In genomic region chr11:118264568-118265470, GRCh38 we compare ENCODE assay signal across 8 cellular contexts. TPM values are rescaled to one million over a fixed set of nuclear protein-coding genes. Genes with fewer than 3 reads are reported as not detected.
A peak's percentile ranks its signal among the peaks of the same experiment; 100 is the strongest.
DNase-seq lines count a peak whose midpoint lies in the region; TF ChIP-seq lines count a peak whose summit lies in the region.

No MANE protein-coding gene starts in this region.

- CTCF ChIA-PET in activated CD4-positive, alpha-beta T cell treated with anti-CD3 and anti-CD28 coated beads, Interleukin-2, amount 10 ng/mL, durations not matched to agents 7 days and 5 days (lab: Charles Lee), result interaction anchor here (0.5 to 1.9 kb wide), 8 partner anchors 11 to 93 kb away, joined by 3 to 8 read pairs (median 4); no protein-coding TSS in a partner anchor

- H3K27ac Mint-ChIP-seq in activated CD4-positive, alpha-beta T cell treated with anti-CD3 and anti-CD28 coated beads, Interleukin-2, amount 10 ng/mL, durations not matched to agents 7 days and 5 days, result no peak overlapping the region

- H3K9ac ChIP-seq in adipocyte (ENCODE audit: low read length), result no peak overlapping the region
- H3K9ac ChIP-seq in liver (ENCODE audit: low read depth in 1 of 2, low read length in 2 of 2), result peak overlapping the region in 1 of 2 donors; percentile 37
- H3K9ac ChIP-seq in subcutaneous abdominal adipose tissue (ENCODE audit: low read length in 5 of 5), result peak overlapping the region in 2 of 5 donors; percentile 39 to 45

- H3K4me1 Mint-ChIP-seq in activated CD4-positive, alpha-beta T cell treated with anti-CD3 and anti-CD28 coated beads, Interleukin-2, amount 10 ng/mL, durations not matched to agents 7 days and 5 days, result peaks cover 54% of the 10 kb centered on the region

- 67% methylated on average over 14 of the region's 14 CpGs for WGBS in liver

- TF ChIP-seq RAD21 in liver (IDR thresholded peaks at IDR 0.05), result no peak

- H3K36me3 ChIP-seq in adipocyte (ENCODE audit: control insufficient read depth, insufficient read depth, low read length, severe bottlenecking) (no peaks in the 10 kb centered on the region), liver (ENCODE audit: control insufficient read depth in 4 of 4, insufficient read depth in 3 of 4, low read depth in 1 of 4, low read length in 3 of 4) (peaks cover 2 to 14% (median 6%) of the 10 kb centered on the region in 4 donors), subcutaneous abdominal adipose tissue (ENCODE audit: control insufficient read depth in 5 of 5, insufficient read depth in 5 of 5, low read length in 5 of 5) (no peaks in the 10 kb centered on the region)

- H3K27me3 ChIP-seq in adipocyte (replicated peaks; ENCODE audit: control insufficient read depth, insufficient read depth, low read length) (peaks cover 86% of the 10 kb centered on the region), liver (ENCODE audit: control insufficient read depth in 4 of 4, insufficient read depth in 4 of 4, low read length in 3 of 4) (no peaks in the 10 kb centered on the region), subcutaneous abdominal adipose tissue (ENCODE audit: control insufficient read depth in 5 of 5, insufficient read depth in 4 of 5, low read length in 5 of 5) (peaks cover 6 to 17% (median 11%) of the 10 kb centered on the region in 5 donors)

- H3K4me3 ChIP-seq in adipocyte (ENCODE audit: low read length), result peak overlapping the region; percentile 64
- H3K4me3 ChIP-seq in liver (ENCODE audit: low read depth in 1 of 3, low read length in 3 of 3), result peak overlapping the region in 1 of 3 donors; percentile 65
- H3K4me3 ChIP-seq in subcutaneous abdominal adipose tissue (ENCODE audit: low read depth in 1 of 5, low read length in 5 of 5), result peak overlapping the region in 4 of 5 donors; percentile 51 to 57 (median 56)

- H3K9me3 ChIP-seq in adipocyte (ENCODE audit: control insufficient read depth, low read length) (no peaks in the 10 kb centered on the region), liver (ENCODE audit: control insufficient read depth in 4 of 4, low read length in 3 of 4) (no peaks in the 10 kb centered on the region), subcutaneous abdominal adipose tissue (ENCODE audit: control insufficient read depth in 5 of 5, low read length in 5 of 5) (no peaks in the 10 kb centered on the region)

- POLR2A ChIA-PET in activated CD4-positive, alpha-beta T cell treated with anti-CD3 and anti-CD28 coated beads, Interleukin-2, amount 10 ng/mL, durations not matched to agents 7 days and 5 days (lab: Charles Lee), result no interaction called here

- no peaks in the 10 kb centered on the region for H3K9me3 Mint-ChIP-seq in activated CD4-positive, alpha-beta T cell treated with anti-CD3 and anti-CD28 coated beads, Interleukin-2, amount 10 ng/mL, durations not matched to agents 7 days and 5 days

- H3K27ac ChIP-seq in liver (ENCODE audit: low read depth in 1 of 2, low read length in 2 of 2) (peak overlapping the region; percentile 80 to 93), subcutaneous abdominal adipose tissue (ENCODE audit: low read depth, low read length) (no peak overlapping the region)

- H3K4me1 ChIP-seq in adipocyte (ENCODE audit: control insufficient read depth, insufficient read depth, low read length) (peaks cover 8% of the 10 kb centered on the region), liver (ENCODE audit: control insufficient read depth in 4 of 4, insufficient read depth in 4 of 4, low read length in 3 of 4) (peaks cover 5 to 12% (median 8%) of the 10 kb centered on the region in 4 donors), subcutaneous abdominal adipose tissue (ENCODE audit: control insufficient read depth in 5 of 5, insufficient read depth in 5 of 5, low read length in 5 of 5) (peaks cover 0 to 20% (median 8%) of the 10 kb centered on the region in 5 donors)

- TF ChIP-seq CTCF in liver (IDR thresholded peaks at IDR 0.05; ENCODE audit: low read depth, low read length, missing input control), result no peak

- DNase-seq in activated CD4-positive, alpha-beta T cell treated with anti-CD3 and anti-CD28 coated beads, Interleukin-2, amount 10 ng/mL, durations not matched to agents 7 days and 5 days, result no peak
- DNase-seq in activated CD4-positive, alpha-beta T cell treated with anti-CD3 and anti-CD28 coated beads, Interleukin-2, amount 50 U/mL, for 48 hours, result no peak
- DNase-seq in adipocyte (ENCODE audit: low read depth) (no peak), germinal center (ENCODE audit: low spot score) (no peak), NCI-H1417 (lab: John Stamatoyannopoulos, UW) (no peak)
- no peak for DNase-seq in stimulated activated naive CD4-positive, alpha-beta T cell treated with Interleukin-2 at 50 U/mL for 16 hours (lab: John Stamatoyannopoulos, UW)

- H3K36me3 Mint-ChIP-seq in activated CD4-positive, alpha-beta T cell treated with anti-CD3 and anti-CD28 coated beads, Interleukin-2, amount 10 ng/mL, durations not matched to agents 7 days and 5 days (ENCODE audit: low read depth), result peaks cover 11% of the 10 kb centered on the region

- peak overlapping the region; percentile 74 for H3K4me3 Mint-ChIP-seq in activated CD4-positive, alpha-beta T cell treated with anti-CD3 and anti-CD28 coated beads, Interleukin-2, amount 10 ng/mL, durations not matched to agents 7 days and 5 days

- peaks cover 10% of the 10 kb centered on the region for H3K27me3 Mint-ChIP-seq in activated CD4-positive, alpha-beta T cell treated with anti-CD3 and anti-CD28 coated beads, Interleukin-2, amount 10 ng/mL, durations not matched to agents 7 days and 5 days

TF ChIP-seq in liver, 16 proteins besides CTCF, POLR2A, EP300 and RAD21:
- TF ChIP-seq, protein P1, sequence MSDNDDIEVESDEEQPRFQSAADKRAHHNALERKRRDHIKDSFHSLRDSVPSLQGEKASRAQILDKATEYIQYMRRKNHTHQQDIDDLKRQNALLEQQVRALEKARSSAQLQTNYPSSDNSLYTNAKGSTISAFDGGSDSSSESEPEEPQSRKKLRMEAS (IDR thresholded peaks at IDR 0.05), result no peak
- TF ChIP-seq HNF4G (IDR thresholded peaks at IDR 0.05) (no peak), TAF1 (conservative IDR thresholded peaks at IDR 0.05) (peak; percentile 37), FOXA1 (IDR thresholded peaks at IDR 0.05) (no peak), RXRA (IDR thresholded peaks at IDR 0.05) (no peak)

RNA-seq across cellular contexts. Expression of gene MPZL2, which starts 0.7 kb away (rescaled TPM):
- 1 to 10 TPM; 5.5 to 6.0 TPM for total RNA-seq in activated CD4-positive, alpha-beta T cell treated with anti-CD3 and anti-CD28 coated beads, Interleukin-2, amount 10 ng/mL, durations not matched to agents 7 days and 5 days
- total RNA-seq in liver, result 10 to 100 TPM; 14.4 to 17.2 TPM
- 1 to 10 TPM; 8.4 to 9.3 TPM for polyA plus RNA-seq in liver

RNA-seq across cellular contexts. Expression of gene MPZL3, which starts 12.7 kb away (rescaled TPM):
- 10 to 100 TPM; 21.2 to 22.0 TPM for total RNA-seq in activated CD4-positive, alpha-beta T cell treated with anti-CD3 and anti-CD28 coated beads, Interleukin-2, amount 10 ng/mL, durations not matched to agents 7 days and 5 days
- total RNA-seq in liver, result 1 to 10 TPM; 4.1 to 6.9 TPM
- 1 to 10 TPM; 2.5 to 2.9 TPM for polyA plus RNA-seq in liver

RNA-seq across cellular contexts. Expression of gene CD3E, which starts 39.7 kb away (rescaled TPM):
- 100 to 1,000 TPM; 680 to 841 TPM for total RNA-seq in activated CD4-positive, alpha-beta T cell treated with anti-CD3 and anti-CD28 coated beads, Interleukin-2, amount 10 ng/mL, durations not matched to agents 7 days and 5 days
- total RNA-seq in liver, result 1 to 10 TPM in 1 of 2 donors, under 1 TPM in 1; 0.33 to 2.3 TPM
- 1 to 10 TPM; 1.4 to 2.1 TPM for polyA plus RNA-seq in liver

RNA-seq across cellular contexts. Expression of gene JAML, which starts 40.0 kb away (rescaled TPM):
- total RNA-seq in activated CD4-positive, alpha-beta T cell treated with anti-CD3 and anti-CD28 coated beads, Interleukin-2, amount 10 ng/mL, durations not matched to agents 7 days and 5 days, result 100 to 1,000 TPM; 117 to 122 TPM
- total RNA-seq in liver, result 10 to 100 TPM in 1 of 2 donors, 1 to 10 TPM in 1; 9.6 to 13.5 TPM
- polyA plus RNA-seq in liver, result 1 to 10 TPM; 2.2 to 3.4 TPM

Comparison
In these comparisons a context has a peak if more than half of its experiments do, and no peak if none do; other contexts are left out.
1. RNA of gene CD3E, which starts 39.7 kb away (total RNA-seq): 680 to 841 TPM in activated CD4-positive, alpha-beta T cell treated with anti-CD3 and anti-CD28 coated beads, Interleukin-2, amount 10 ng/mL, durations not matched to agents 7 days and 5 days; 0.33 to 2.3 TPM in liver; every median in the first group is over 100 times any median in the second.